Comparison of ENCODE assay signal across 2 cellular contexts in the genomic region with DNA sequence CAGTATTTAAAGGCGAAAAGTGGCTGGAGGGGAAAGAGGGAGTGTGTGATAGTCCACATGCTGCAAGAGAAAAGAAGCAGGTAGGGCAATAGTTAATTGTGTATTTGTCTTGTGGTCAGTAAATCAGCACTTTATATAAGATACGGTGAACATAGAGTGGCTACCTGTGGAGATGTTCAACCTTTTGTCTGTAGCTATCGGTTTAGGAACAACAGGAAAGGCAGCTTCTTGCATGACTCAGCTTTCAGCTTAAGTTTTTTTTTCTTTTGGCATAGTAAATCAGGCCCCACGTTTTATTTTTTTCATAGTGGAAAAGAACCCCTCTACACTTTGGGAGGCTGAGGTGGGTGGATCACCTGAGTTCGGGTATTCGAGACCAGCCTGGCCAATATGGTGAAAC.
TF ChIP-seq lines count a peak whose summit lies in the region.

No MANE protein-coding gene starts in this region.

TF ChIP-seq in SK-N-SH, 30 proteins besides CTCF, POLR2A, EP300 and RAD21 (continued from another document):
- TF ChIP-seq USF2 (IDR thresholded peaks at IDR 0.05; ENCODE audit: borderline replicate concordance, low read depth, low read length): no peak

TF ChIP-seq in SK-N-SH treated with all-trans-retinoic acid at 6 μM for 48 hours, 23 proteins besides CTCF, POLR2A, EP300 and RAD21 (continued from another document):
- TF ChIP-seq PATZ1 (CRISPR knock-in tag; IDR thresholded peaks at IDR 0.05; ENCODE audit: borderline replicate concordance) (no peak), PPARA (CRISPR knock-in tag; IDR thresholded peaks at IDR 0.05; ENCODE audit: borderline replicate concordance) (no peak), ESRRG (CRISPR knock-in tag; IDR thresholded peaks at IDR 0.05) (no peak), ISL1 (CRISPR knock-in tag; IDR thresholded peaks at IDR 0.05) (no peak), ZNF8 (CRISPR knock-in tag; IDR thresholded peaks at IDR 0.05) (no peak), RARB (CRISPR knock-in tag; IDR thresholded peaks at IDR 0.05) (no peak), ARNTL (CRISPR knock-in tag; IDR thresholded peaks at IDR 0.05; ENCODE audit: borderline replicate concordance, low read depth) (no peak), CREB5 (CRISPR knock-in tag; IDR thresholded peaks at IDR 0.05; ENCODE audit: low read depth) (no peak), ZFP30 (CRISPR knock-in tag; IDR thresholded peaks at IDR 0.05) (no peak), ZNF70 (CRISPR knock-in tag; IDR thresholded peaks at IDR 0.05) (no peak), SNAI2 (CRISPR knock-in tag; IDR thresholded peaks at IDR 0.05) (no peak), CSDC2 (CRISPR knock-in tag; IDR thresholded peaks at IDR 0.05) (no peak)
- TF ChIP-seq, protein P1, sequence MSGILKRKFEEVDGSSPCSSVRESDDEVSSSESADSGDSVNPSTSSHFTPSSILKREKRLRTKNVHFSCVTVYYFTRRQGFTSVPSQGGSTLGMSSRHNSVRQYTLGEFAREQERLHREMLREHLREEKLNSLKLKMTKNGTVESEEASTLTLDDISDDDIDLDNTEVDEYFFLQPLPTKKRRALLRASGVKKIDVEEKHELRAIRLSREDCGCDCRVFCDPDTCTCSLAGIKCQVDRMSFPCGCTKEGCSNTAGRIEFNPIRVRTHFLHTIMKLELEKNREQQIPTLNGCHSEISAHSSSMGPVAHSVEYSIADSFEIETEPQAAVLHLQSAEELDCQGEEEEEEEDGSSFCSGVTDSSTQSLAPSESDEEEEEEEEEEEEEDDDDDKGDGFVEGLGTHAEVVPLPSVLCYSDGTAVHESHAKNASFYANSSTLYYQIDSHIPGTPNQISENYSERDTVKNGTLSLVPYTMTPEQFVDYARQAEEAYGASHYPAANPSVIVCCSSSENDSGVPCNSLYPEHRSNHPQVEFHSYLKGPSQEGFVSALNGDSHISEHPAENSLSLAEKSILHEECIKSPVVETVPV (CRISPR knock-in tag; IDR thresholded peaks at IDR 0.05): no peak
- TF ChIP-seq, protein P2, sequence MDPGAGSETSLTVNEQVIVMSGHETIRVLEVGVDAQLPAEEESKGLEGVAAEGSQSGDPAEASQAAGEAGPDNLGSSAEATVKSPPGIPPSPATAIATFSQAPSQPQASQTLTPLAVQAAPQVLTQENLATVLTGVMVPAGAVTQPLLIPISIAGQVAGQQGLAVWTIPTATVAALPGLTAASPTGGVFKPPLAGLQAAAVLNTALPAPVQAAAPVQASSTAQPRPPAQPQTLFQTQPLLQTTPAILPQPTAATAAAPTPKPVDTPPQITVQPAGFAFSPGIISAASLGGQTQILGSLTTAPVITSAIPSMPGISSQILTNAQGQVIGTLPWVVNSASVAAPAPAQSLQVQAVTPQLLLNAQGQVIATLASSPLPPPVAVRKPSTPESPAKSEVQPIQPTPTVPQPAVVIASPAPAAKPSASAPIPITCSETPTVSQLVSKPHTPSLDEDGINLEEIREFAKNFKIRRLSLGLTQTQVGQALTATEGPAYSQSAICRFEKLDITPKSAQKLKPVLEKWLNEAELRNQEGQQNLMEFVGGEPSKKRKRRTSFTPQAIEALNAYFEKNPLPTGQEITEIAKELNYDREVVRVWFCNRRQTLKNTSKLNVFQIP (CRISPR knock-in tag; IDR thresholded peaks at IDR 0.05; ENCODE audit: borderline replicate concordance, low read depth): no peak
